7 cellular contexts compared by ENCODE assay signal in genomic region chr6:158031445-158032353, GRCh38. TPM values are rescaled to one million over a fixed set of nuclear protein-coding genes. Genes with fewer than 3 reads are reported as not detected.
DNase-seq lines count a peak whose midpoint lies in the region; ATAC-seq and TF ChIP-seq lines count a peak whose summit lies in the region.

No MANE protein-coding gene starts in this region.

- TF ChIP-seq CTCF in fibroblast of villous mesenchyme (IDR thresholded peaks at IDR 0.05; ENCODE audit: insufficient read depth, low read depth, low read length) = no peak

- ATAC-seq in GM18861 (IDR thresholded peaks at IDR 0.05; ENCODE audit: unreplicated experiment) (peak; percentile 48), HG03439 (IDR thresholded peaks at IDR 0.05; ENCODE audit: unreplicated experiment) (no peak)

- H3K4me3 ChIP-seq in fibroblast of villous mesenchyme (ENCODE audit: low read depth, low read length) (no peak overlapping the region), skeletal muscle cell (ENCODE audit: low read depth, low read length) (no peak overlapping the region)

- TF ChIP-seq RAD21 in Ishikawa (IDR thresholded peaks at IDR 0.05; ENCODE audit: low read depth) = no peak

- TF ChIP-seq EP300 in Ishikawa (IDR thresholded peaks at IDR 0.05; ENCODE audit: borderline replicate concordance) = peak; percentile 76

- peak; percentile 29 to 40 for DNase-seq in activated CD8-positive, alpha-beta memory T cell treated with anti-CD3 and anti-CD28 coated beads for 4 hours (ENCODE audit: low read depth in 2 of 2)
- DNase-seq in fibroblast of villous mesenchyme (ENCODE audit: low read depth) = peak; percentile 90
- peak; percentile 84 for DNase-seq in skeletal muscle cell (ENCODE audit: low read depth)
- DNase-seq in NCI-H2081 (lab: John Stamatoyannopoulos, UW) = no peak

TF ChIP-seq in Ishikawa, 13 proteins besides CTCF, POLR2A, EP300 and RAD21:
- peak; percentile 49 for TF ChIP-seq TEAD4 (IDR thresholded peaks at IDR 0.05)
- TF ChIP-seq CREB1 (IDR thresholded peaks at IDR 0.05; ENCODE audit: low read depth) = no peak
- no peak for TF ChIP-seq MAX (IDR thresholded peaks at IDR 0.05)
- no peak for TF ChIP-seq EGR1 (IDR thresholded peaks at IDR 0.05)
- TF ChIP-seq TAF1 (IDR thresholded peaks at IDR 0.05; ENCODE audit: low read depth) = no peak
- no peak for TF ChIP-seq CEBPB (IDR thresholded peaks at IDR 0.05)
- peak; percentile 82 for TF ChIP-seq TCF12 (IDR thresholded peaks at IDR 0.05; ENCODE audit: low read depth)
- TF ChIP-seq USF1 (IDR thresholded peaks at IDR 0.05) = no peak
- peak; percentile 58; the same call in 1 of the 2 replicates for TF ChIP-seq FOXM1 (IDR thresholded peaks at IDR 0.05; ENCODE audit: borderline replicate concordance, low read depth)
- TF ChIP-seq YY1 (IDR thresholded peaks at IDR 0.05; ENCODE audit: low read depth) = no peak
- 0 out of 2 replicates have a peak, but pooled peaks have one; percentile 30 for TF ChIP-seq ZBTB7A (IDR thresholded peaks at IDR 0.05; ENCODE audit: low read depth)
- peak; percentile 66 for TF ChIP-seq NFIC (IDR thresholded peaks at IDR 0.05)
- no peak for TF ChIP-seq REST (IDR thresholded peaks at IDR 0.05; ENCODE audit: low read depth)

RNA-seq across cellular contexts. Expression of gene SYNJ2, which starts 50.0 kb away (rescaled TPM):
- 36.7 and 53.1 TPM in 2 replicates for total RNA-seq in fibroblast of villous mesenchyme

Comparison
In these comparisons a context has a peak if more than half of its experiments do, and no peak if none do; other contexts are left out.
1. DNase-seq: peak in activated CD8-positive, alpha-beta memory T cell treated with anti-CD3 and anti-CD28 coated beads for 4 hours (2 of 2), fibroblast of villous mesenchyme (single experiment) and skeletal muscle cell (single experiment); none in NCI-H2081 (0 of 2).